ENCODE assay signal across 20 cellular contexts in the genomic region with DNA sequence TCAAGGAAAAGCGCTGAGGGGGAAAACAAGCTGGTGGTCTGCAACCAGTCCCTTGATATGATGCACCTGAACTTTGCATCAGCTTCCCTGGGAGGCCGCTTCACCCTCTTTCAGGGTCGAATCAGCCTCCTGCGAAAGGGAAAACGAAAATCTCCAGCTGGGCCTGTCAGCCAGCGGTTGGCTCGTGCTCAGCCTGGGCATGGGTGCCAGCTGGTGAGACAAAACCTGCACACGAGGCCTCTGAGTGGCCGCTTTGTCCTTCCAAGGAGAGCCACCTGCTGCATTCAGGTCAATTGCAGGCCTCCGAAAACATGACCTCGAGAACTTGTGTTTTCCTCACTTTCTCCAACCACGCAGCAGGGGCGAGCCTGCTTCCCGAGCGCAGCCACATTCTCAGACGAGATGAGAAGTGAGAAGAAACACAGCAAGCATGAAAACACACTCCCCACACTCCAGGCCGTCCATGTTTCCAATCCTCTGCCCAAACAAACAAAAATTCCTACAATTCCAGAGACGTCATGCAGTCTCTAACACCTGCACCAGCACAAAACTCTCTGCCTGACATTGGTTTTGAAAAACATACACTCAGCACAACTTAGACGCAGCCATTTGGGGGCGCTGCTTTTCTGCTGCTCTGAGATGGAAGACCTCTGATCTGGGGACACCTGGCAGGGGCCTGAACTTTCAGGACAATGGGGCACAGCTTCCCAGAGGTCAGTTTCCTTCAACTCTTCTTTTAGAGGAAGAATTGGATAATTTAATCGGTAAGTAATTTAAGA.
A peak's percentile ranks its signal among the peaks of the same experiment; 100 is the strongest.
DNase-seq lines count a peak whose midpoint lies in the region; FAIRE-seq and TF ChIP-seq lines count a peak whose summit lies in the region.
"Had no signal": no experiment of that assay in that cellular context is flagged by ENCODE, and none has a peak within 500 bp of the region (broad histone marks: within the 10 kb centered on the region; RNA-seq: fewer than 3 reads in every experiment).

No MANE protein-coding gene starts in this region.

- no peaks in the 10 kb centered on the region for H3K4me1 Mint-ChIP-seq in endodermal cell
- no peaks in the 10 kb centered on the region for H3K4me1 Mint-ChIP-seq in activated CD4-positive, alpha-beta T cell treated with anti-CD3 and anti-CD28 coated beads, Interleukin-2, amount 10 ng/mL, durations not matched to agents 7 days and 5 days
- H3K4me1 Mint-ChIP-seq: activated naive CD4-positive, alpha-beta T cell treated with anti-CD3 and anti-CD28 coated beads, Interleukin-2, amount 50 U/mL, for 24 hours had no signal

- H3K9me3 ChIP-seq in DOHH2 (ENCODE audit: control insufficient read depth, insufficient read depth, low read length) (no peaks in the 10 kb centered on the region), OCI-LY1 (ENCODE audit: low read length) (no peaks in the 10 kb centered on the region), endodermal cell (ENCODE audit: control insufficient read depth, low read length) (no peaks in the 10 kb centered on the region)
- H3K9me3 ChIP-seq: SK-N-SH, vagina had no signal

- H3K9me3 Mint-ChIP-seq in endodermal cell = peaks cover under 1% of the 10 kb centered on the region
- no peaks in the 10 kb centered on the region for H3K9me3 Mint-ChIP-seq in activated CD4-positive, alpha-beta T cell treated with anti-CD3 and anti-CD28 coated beads, Interleukin-2, amount 10 ng/mL, durations not matched to agents 7 days and 5 days
- H3K9me3 Mint-ChIP-seq: nephron progenitor cell had no signal

- H3F3A ChIP-seq in DOHH2 (ENCODE audit: control insufficient read depth, insufficient read depth) (peaks cover 18% of the 10 kb centered on the region), OCI-LY1 (ENCODE audit: insufficient read depth, low read length) (no peaks in the 10 kb centered on the region)

- DNase-seq in endodermal cell = peak; percentile 69
- DNase-seq in UCSD-AML1 (lab: John Stamatoyannopoulos, UW; ENCODE audit: unreplicated experiment) = no peak
- no peak for DNase-seq in activated CD4-positive, alpha-beta T cell treated with anti-CD3 and anti-CD28 coated beads, Interleukin-2, amount 10 ng/mL, durations not matched to agents 7 days and 5 days
- DNase-seq in GM19239 (ENCODE audit: insufficient read length, low spot score) = no peak
- no peak for DNase-seq in NCI-H345 treated with DMSO at 0.1 percent for 48 hours (lab: John Stamatoyannopoulos, UW; ENCODE audit: unreplicated experiment)
- DNase-seq: EL; NCI-H1417; NCI-H510A; nephron progenitor cell; SK-N-SH; stimulated activated naive CD4-positive, alpha-beta T cell treated with Interleukin-2 at 50 U/mL for 16 hours; T-helper 2 cell had no signal

- peak; percentile 65 for TF ChIP-seq CTCF in DOHH2 (IDR thresholded peaks at IDR 0.05; ENCODE audit: low read depth, low read length, poor library complexity, severe bottlenecking)
- TF ChIP-seq CTCF in GM12875 (IDR thresholded peaks at IDR 0.05; ENCODE audit: borderline replicate concordance, insufficient read depth, low read depth, low read length) = 0 out of 2 replicates have a peak, but pooled peaks have one; percentile 9
- TF ChIP-seq CTCF in OCI-LY1 (IDR thresholded peaks at IDR 0.05; ENCODE audit: low read length) = peak; percentile 40
- peak; percentile 60 for TF ChIP-seq CTCF in endodermal cell (conservative IDR thresholded peaks at IDR 0.05)

- no peaks in the 10 kb centered on the region for H3K36me3 Mint-ChIP-seq in endodermal cell (ENCODE audit: low read depth)
- H3K36me3 Mint-ChIP-seq in activated CD4-positive, alpha-beta T cell treated with anti-CD3 and anti-CD28 coated beads, Interleukin-2, amount 10 ng/mL, durations not matched to agents 7 days and 5 days (ENCODE audit: low read depth) = no peaks in the 10 kb centered on the region
- H3K36me3 Mint-ChIP-seq: activated naive CD4-positive, alpha-beta T cell treated with anti-CD3 and anti-CD28 coated beads, Interleukin-2, amount 50 U/mL, for 24 hours had no signal

- H3K4me3 ChIP-seq in DOHH2 (ENCODE audit: low read length) (no peak overlapping the region), GM12875 (ENCODE audit: low read depth, low read length) (no peak overlapping the region), OCI-LY1 (ENCODE audit: low read depth, low read length, poor library complexity, severe bottlenecking) (no peak overlapping the region), endodermal cell (ENCODE audit: low read length) (no peak overlapping the region)
- H3K4me3 ChIP-seq: cardiac muscle cell, vagina had no signal

- H4K20me1 ChIP-seq in DOHH2 (ENCODE audit: control insufficient read depth, insufficient read depth, low read depth, low read length) (no peaks in the 10 kb centered on the region), OCI-LY1 (ENCODE audit: insufficient read depth, low read length) (no peaks in the 10 kb centered on the region)

- no peak overlapping the region for H3K27ac Mint-ChIP-seq in endodermal cell
- H3K27ac Mint-ChIP-seq in activated CD4-positive, alpha-beta T cell treated with anti-CD3 and anti-CD28 coated beads, Interleukin-2, amount 10 ng/mL, durations not matched to agents 7 days and 5 days = no peak overlapping the region
- H3K27ac Mint-ChIP-seq: activated naive CD4-positive, alpha-beta T cell treated with anti-CD3 and anti-CD28 coated beads, Interleukin-2, amount 50 U/mL, for 24 hours; nephron progenitor cell had no signal

- H3K27me3 ChIP-seq in DOHH2 (ENCODE audit: control insufficient read depth, low read length) = peaks cover 6% of the 10 kb centered on the region
- H3K27me3 ChIP-seq in OCI-LY1 (ENCODE audit: insufficient read depth, low read length) = no peaks in the 10 kb centered on the region
- peaks cover 9% of the 10 kb centered on the region for H3K27me3 ChIP-seq in endodermal cell (ENCODE audit: control insufficient read depth, insufficient read depth, low read length, poor library complexity, severe bottlenecking)
- H3K27me3 ChIP-seq: cardiac muscle cell, vagina had no signal

- H3K36me3 ChIP-seq in DOHH2 (ENCODE audit: control insufficient read depth, low read length) = no peaks in the 10 kb centered on the region
- H3K36me3 ChIP-seq in OCI-LY1 (ENCODE audit: insufficient read depth, low read length) = no peaks in the 10 kb centered on the region
- no peaks in the 10 kb centered on the region for H3K36me3 ChIP-seq in endodermal cell (ENCODE audit: control insufficient read depth, insufficient read depth, low read length)
- H3K36me3 ChIP-seq: cardiac muscle cell, vagina had no signal

- CTCF ChIA-PET in activated CD4-positive, alpha-beta T cell treated with anti-CD3 and anti-CD28 coated beads, Interleukin-2, amount 10 ng/mL, durations not matched to agents 7 days and 5 days (lab: Charles Lee) = no interaction called here

- peaks cover 13% of the 10 kb centered on the region for H3K27me3 Mint-ChIP-seq in endodermal cell (ENCODE audit: insufficient read depth)
- H3K27me3 Mint-ChIP-seq in activated CD4-positive, alpha-beta T cell treated with anti-CD3 and anti-CD28 coated beads, Interleukin-2, amount 10 ng/mL, durations not matched to agents 7 days and 5 days = peaks cover 6% of the 10 kb centered on the region

- no peak for FAIRE-seq in GM19239 (lab: Jason Lieb, UNC)
- FAIRE-seq: endometrium, keratinocyte had no signal

- WGBS in endodermal cell (ENCODE audit: insufficient coverage in 1 of 2, insufficient read length in 1 of 2), 2 experiments = 82 to 91% methylated on average over 18 to 21 of the region's 21 CpGs

- H3K4me1 ChIP-seq in DOHH2 (ENCODE audit: control insufficient read depth, low read length) = peaks cover 45% of the 10 kb centered on the region
- peaks cover 3% of the 10 kb centered on the region for H3K4me1 ChIP-seq in OCI-LY1 (ENCODE audit: insufficient read depth, low read length, severe bottlenecking)
- H3K4me1 ChIP-seq in endodermal cell (ENCODE audit: control insufficient read depth, insufficient read depth, low read length) = no peaks in the 10 kb centered on the region
- H3K4me1 ChIP-seq: vagina had no signal

- H3K9ac ChIP-seq in OCI-LY1 (ENCODE audit: low read length) (no peak overlapping the region), endodermal cell (ENCODE audit: extremely low read depth, low read length, poor library complexity, severe bottlenecking) (no peak overlapping the region)
- H3K9ac ChIP-seq: SK-N-SH had no signal

- H3K79me2 ChIP-seq in DOHH2 (ENCODE audit: control insufficient read depth, low read length) = no peaks in the 10 kb centered on the region
- no peaks in the 10 kb centered on the region for H3K79me2 ChIP-seq in OCI-LY1 (ENCODE audit: insufficient read depth, low read length)

- H3K27ac ChIP-seq in DOHH2 (ENCODE audit: low read depth, low read length) = no peak overlapping the region
- H3K27ac ChIP-seq in OCI-LY1 (ENCODE audit: low read depth, low read length, poor library complexity, severe bottlenecking) = no peak overlapping the region
- no peak overlapping the region for H3K27ac ChIP-seq in endodermal cell (ENCODE audit: low read depth, low read length)
- H3K27ac ChIP-seq: cardiac muscle cell, vagina had no signal

- H2AFZ ChIP-seq in OCI-LY1 (ENCODE audit: low read length) = no peak overlapping the region

- POLR2A ChIA-PET in activated CD4-positive, alpha-beta T cell treated with anti-CD3 and anti-CD28 coated beads, Interleukin-2, amount 10 ng/mL, durations not matched to agents 7 days and 5 days (lab: Charles Lee) = no interaction called here

- no peak overlapping the region for H3K4me2 ChIP-seq in DOHH2 (ENCODE audit: low read length)
- no peak overlapping the region for H3K4me2 ChIP-seq in OCI-LY1 (ENCODE audit: low read length)
- H3K4me2 ChIP-seq: SK-N-SH had no signal

- H3K9me2 ChIP-seq in DOHH2 (replicated peaks; ENCODE audit: control insufficient read depth, low read length) = no peaks in the 10 kb centered on the region
- H3K9me2 ChIP-seq in OCI-LY1 (ENCODE audit: low read depth, low read length) = no peaks in the 10 kb centered on the region
- H3K9me2 ChIP-seq: SK-N-SH had no signal

- H3K4me3 Mint-ChIP-seq in endodermal cell = no peak overlapping the region
- H3K4me3 Mint-ChIP-seq in activated CD4-positive, alpha-beta T cell treated with anti-CD3 and anti-CD28 coated beads, Interleukin-2, amount 10 ng/mL, durations not matched to agents 7 days and 5 days = no peak overlapping the region
- H3K4me3 Mint-ChIP-seq: activated naive CD4-positive, alpha-beta T cell treated with anti-CD3 and anti-CD28 coated beads, Interleukin-2, amount 50 U/mL, for 24 hours; nephron progenitor cell had no signal

Comparison
In these comparisons a context has a peak if more than half of its experiments do, and no peak if none do; other contexts are left out.
1. CTCF ChIP-seq: peak in every context shown above with its lines; median percentile 65 in DOHH2; 60 in endodermal cell; 40 in OCI-LY1; 9 in GM12875.